Comparison of ENCODE assay signal across 8 cellular contexts in the genomic region with DNA sequence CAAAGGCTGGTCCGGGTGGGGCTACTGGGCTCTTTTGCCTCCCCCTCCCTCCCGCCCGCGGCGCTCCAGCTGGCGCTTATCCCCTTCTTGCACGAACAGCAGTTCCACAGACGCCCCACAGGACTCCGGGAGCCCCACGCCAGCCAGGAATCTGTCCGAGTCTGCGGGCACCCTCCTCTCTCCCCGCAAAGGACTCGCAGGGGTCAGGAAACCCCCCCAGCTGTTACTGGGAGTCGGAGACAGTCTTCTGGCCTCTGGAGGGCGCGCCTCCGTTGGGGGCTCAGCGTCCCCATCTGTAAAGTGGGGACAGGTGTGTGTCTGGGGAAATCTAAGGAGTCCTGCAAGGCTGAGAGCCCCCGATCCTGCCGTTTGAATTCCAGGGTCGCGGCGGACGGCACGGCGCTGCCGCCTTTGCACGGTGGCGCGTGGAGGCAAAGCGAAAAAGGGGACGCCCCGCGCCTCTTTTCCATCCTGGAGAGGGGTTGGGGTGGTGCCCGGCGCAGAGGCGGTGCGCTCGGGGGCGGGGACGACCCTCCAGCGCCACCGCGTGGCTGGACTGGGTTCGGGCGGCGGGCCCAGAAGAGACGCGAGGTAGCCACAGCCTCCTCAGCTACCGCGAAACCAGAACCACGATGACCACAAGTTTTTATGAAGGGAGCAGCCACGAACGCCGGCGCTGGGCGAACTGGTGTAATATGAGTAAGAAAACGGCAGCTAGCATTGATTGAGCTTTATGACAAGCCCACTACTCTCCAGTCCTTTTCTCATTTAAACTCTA. TPM values are rescaled to one million over a fixed set of nuclear protein-coding genes. Genes with fewer than 3 reads are reported as not detected.
DNase-seq lines count a peak whose midpoint lies in the region; ATAC-seq lines count a peak whose summit lies in the region.

No MANE protein-coding gene starts in this region.

- no peaks in the 10 kb centered on the region for H3K27me3 Mint-ChIP-seq in activated T-cell treated with anti-CD3 and anti-CD28 coated beads, Interleukin-2, amount 50 U/mL, for 4 hours (ENCODE audit: low read depth)
- H3K27me3 Mint-ChIP-seq in naive thymus-derived CD4-positive, alpha-beta T cell: peaks cover 0 to 14% (median 0%) of the 10 kb centered on the region in 5 donors

- H3K27ac Mint-ChIP-seq in naive thymus-derived CD4-positive, alpha-beta T cell: peak overlapping the region; percentile 47 to 69 (median 56)

- H3K4me1 Mint-ChIP-seq in activated T-cell treated with anti-CD3 and anti-CD28 coated beads, Interleukin-2, amount 50 U/mL, for 4 hours (ENCODE audit: low read depth): peaks cover 4% of the 10 kb centered on the region
- peaks cover 2 to 17% (median 6%) of the 10 kb centered on the region in 7 donors for H3K4me1 Mint-ChIP-seq in naive thymus-derived CD4-positive, alpha-beta T cell

- no peak overlapping the region for H3K27ac ChIP-seq in naive thymus-derived CD4-positive, alpha-beta T cell (ENCODE audit: low read depth, low read length)

- intact Hi-C loops in naive thymus-derived CD4-positive, alpha-beta T cell (cut with micrococcal nuclease): loop anchor here (1.0 to 5.0 kb wide), 9 partner anchors 14 to 211 kb away; a partner anchor contains a TSS

- peak; percentile 89 for ATAC-seq in GM19397 (IDR thresholded peaks at IDR 0.05; ENCODE audit: unreplicated experiment)
- peak; percentile 96 to 100 for ATAC-seq in activated T-cell treated with anti-CD3 and anti-CD28 coated beads, Interleukin-2, amount 50 U/mL, for 4 hours
- peak; percentile 99 for ATAC-seq in naive thymus-derived CD4-positive, alpha-beta T cell

- no peaks in the 10 kb centered on the region for H3K27me3 ChIP-seq in naive thymus-derived CD4-positive, alpha-beta T cell (ENCODE audit: control insufficient read depth in 2 of 2, insufficient read depth in 2 of 2, low read length in 2 of 2)

- H3K4me3 Mint-ChIP-seq in activated T-cell treated with anti-CD3 and anti-CD28 coated beads, Interleukin-2, amount 50 U/mL, for 4 hours: peak overlapping the region; percentile 75
- peak overlapping the region; percentile 60 to 78 (median 70) for H3K4me3 Mint-ChIP-seq in naive thymus-derived CD4-positive, alpha-beta T cell

- H3K4me1 ChIP-seq in naive thymus-derived CD4-positive, alpha-beta T cell (ENCODE audit: control insufficient read depth in 2 of 2, insufficient read depth in 2 of 2, low read length in 2 of 2): peaks cover 0 to 3% of the 10 kb centered on the region in 2 donors

- peak overlapping the region; percentile 64 for H3K4me3 ChIP-seq in naive thymus-derived CD4-positive, alpha-beta T cell (ENCODE audit: low read length)

- no peaks in the 10 kb centered on the region for H3K9me3 ChIP-seq in naive thymus-derived CD4-positive, alpha-beta T cell (ENCODE audit: control insufficient read depth in 2 of 3, low read length in 3 of 3)

- H3K9me3 Mint-ChIP-seq in activated T-cell treated with anti-CD3 and anti-CD28 coated beads, Interleukin-2, amount 50 U/mL, for 4 hours: no peaks in the 10 kb centered on the region
- no peaks in the 10 kb centered on the region for H3K9me3 Mint-ChIP-seq in naive thymus-derived CD4-positive, alpha-beta T cell

- POLR2A ChIA-PET in naive thymus-derived CD4-positive, alpha-beta T cell (lab: Charles Lee): interaction anchor here (0.8 to 1.1 kb wide), 2 partner anchors 30 to 63 kb away, joined by 3 to 6 read pairs; a partner anchor contains a TSS

- DNase-seq in C1 segment of cervical spinal cord (lab: John Stamatoyannopoulos, UW) (peak in 13 of 14 donors; percentile 42 to 91 (median 73)), HT1080 (ENCODE audit: low read depth) (peak; percentile 88), OCI-M1 (lab: John Stamatoyannopoulos, UW) (peak; percentile 91), fibroblast of gingiva (ENCODE audit: low read depth) (peak; percentile 70)
- peak; percentile 79 for DNase-seq in activated T-cell treated with anti-CD3 and anti-CD28 coated beads, Interleukin-2, amount 50 U/mL, for 4 hours
- peak; percentile 57 to 92 (median 76) for DNase-seq in naive thymus-derived CD4-positive, alpha-beta T cell
- DNase-seq in stimulated activated CD8-positive, alpha-beta memory T cell treated with anti-CD3 and anti-CD28 coated beads, Interleukin-7, amount 100 ng/mL, for 48 hours (ENCODE audit: extremely low read depth in 1 of 2, low read depth in 1 of 2): peak; percentile 66

- no peaks in the 10 kb centered on the region for H3K36me3 Mint-ChIP-seq in activated T-cell treated with anti-CD3 and anti-CD28 coated beads, Interleukin-2, amount 50 U/mL, for 4 hours (ENCODE audit: insufficient read depth)
- peaks cover 0 to 9% (median 4%) of the 10 kb centered on the region in 5 donors for H3K36me3 Mint-ChIP-seq in naive thymus-derived CD4-positive, alpha-beta T cell

- no peaks in the 10 kb centered on the region for H3K36me3 ChIP-seq in naive thymus-derived CD4-positive, alpha-beta T cell (ENCODE audit: control insufficient read depth in 2 of 3, insufficient read depth in 3 of 3, low read length in 3 of 3)

- CTCF ChIA-PET in naive thymus-derived CD4-positive, alpha-beta T cell (lab: Charles Lee): interaction anchor here (0.5 to 9.8 kb wide), 21 partner anchors 10 to 1648 kb away, joined by 3 to 270 read pairs (median 4); a partner anchor contains a TSS

RNA-seq across cellular contexts. Expression of a gene that starts 2.8 kb away (rescaled TPM):
- 0.03 TPM in 1 of 2 replicates, not detected in the other for total RNA-seq in HT1080 (2014; rRNA removed; shearing (Covaris generic))
- 0.05 TPM in 1 of 2 replicates, not detected in the other for polyA plus RNA-seq in HT1080 (2015; cell fraction: cytosol; rRNA removed)
- polyA plus RNA-seq in HT1080 (2015; cell fraction: nucleus; rRNA removed): not detected in 2 replicates
- not detected for total RNA-seq in activated T-cell treated with anti-CD3 and anti-CD28 coated beads, Interleukin-2, amount 50 U/mL, for 4 hours
- 1 to 10 TPM in 1 of 5 experiments, under 1 TPM in 2, not detected in 2; 0.15 to 3.6 (median 0.56) TPM for total RNA-seq in naive thymus-derived CD4-positive, alpha-beta T cell
- under 1 TPM in 1 of 2 donors, not detected in 1; 0.41 TPM for polyA plus RNA-seq in naive thymus-derived CD4-positive, alpha-beta T cell

RNA-seq across cellular contexts. Expression of a gene that starts 24.4 kb away (rescaled TPM):
- total RNA-seq in HT1080 (2014; rRNA removed; shearing (Covaris generic)): 437 and 448 TPM in 2 replicates
- polyA plus RNA-seq in HT1080 (2015; cell fraction: cytosol; rRNA removed): 323 and 333 TPM in 2 replicates
- 115 and 142 TPM in 2 replicates for polyA plus RNA-seq in HT1080 (2015; cell fraction: nucleus; rRNA removed)
- 100 to 1,000 TPM; 182 to 195 (median 183) TPM for total RNA-seq in activated T-cell treated with anti-CD3 and anti-CD28 coated beads, Interleukin-2, amount 50 U/mL, for 4 hours
- 100 to 1,000 TPM in 1 of 5 experiments, 10 to 100 TPM in 4; 32.2 to 140 (median 69.5) TPM for total RNA-seq in naive thymus-derived CD4-positive, alpha-beta T cell
- 100 to 1,000 TPM in 1 of 2 donors, 10 to 100 TPM in 1; 72.0 to 114 TPM for polyA plus RNA-seq in naive thymus-derived CD4-positive, alpha-beta T cell

RNA-seq across cellular contexts. Expression of a gene that starts 29.8 kb away (rescaled TPM):
- total RNA-seq in HT1080 (2014; rRNA removed; shearing (Covaris generic)): 2.6 and 3.7 TPM in 2 replicates
- polyA plus RNA-seq in HT1080 (2015; cell fraction: cytosol; rRNA removed): 3.4 and 3.8 TPM in 2 replicates
- polyA plus RNA-seq in HT1080 (2015; cell fraction: nucleus; rRNA removed): 2.3 and 2.4 TPM in 2 replicates
- 1 to 10 TPM; 5.3 to 7.6 (median 6.1) TPM for total RNA-seq in activated T-cell treated with anti-CD3 and anti-CD28 coated beads, Interleukin-2, amount 50 U/mL, for 4 hours
- 10 to 100 TPM in 3 of 5 experiments, 1 to 10 TPM in 2; 7.7 to 74.7 (median 18.6) TPM for total RNA-seq in naive thymus-derived CD4-positive, alpha-beta T cell
- 10 to 100 TPM; 38.8 to 68.6 TPM for polyA plus RNA-seq in naive thymus-derived CD4-positive, alpha-beta T cell
